Comparison of ENCODE assay signal across 11 cellular contexts in genomic region chr14:100408350-100409015, GRCh38. TPM values are rescaled to one million over a fixed set of nuclear protein-coding genes. Genes with fewer than 3 reads are reported as not detected.
DNase-seq lines count a peak whose midpoint lies in the region; ATAC-seq and TF ChIP-seq lines count a peak whose summit lies in the region.
"Had no signal": no experiment of that assay in that cellular context is flagged by ENCODE, and none has a peak within 500 bp of the region (broad histone marks: within the 10 kb centered on the region; RNA-seq: fewer than 3 reads in every experiment).

No MANE protein-coding gene starts in this region.

- H4K20me1 ChIP-seq in neural cell (ENCODE audit: insufficient read depth) = no peaks in the 10 kb centered on the region

- H3K9me3 ChIP-seq in neural cell (ENCODE audit: low read length) (no peaks in the 10 kb centered on the region), colonic mucosa (no peaks in the 10 kb centered on the region)

- no peak for TF ChIP-seq EP300 in neural cell (conservative IDR thresholded peaks at IDR 0.05; ENCODE audit: poor library complexity, severe bottlenecking)

- DNase-seq in Daoy (ENCODE audit: low read depth) (peak; percentile 87), NCI-H1436 treated with DMSO at 0.1 percent for 48 hours (lab: John Stamatoyannopoulos, UW) (peak; percentile 30), brain microvascular endothelial cell (peak; percentile 91), SW480 (ENCODE audit: low spot score) (no peak), colonic mucosa (no peak)
- DNase-seq: Kasumi-1 had no signal

- H2AFZ ChIP-seq in neural cell (ENCODE audit: low read depth, low read length) = no peak overlapping the region
- H2AFZ ChIP-seq: neural progenitor cell had no signal

- H3K36me3 ChIP-seq in brain microvascular endothelial cell (replicated peaks) (no peaks in the 10 kb centered on the region), neural cell (ENCODE audit: insufficient read depth, low read length) (no peaks in the 10 kb centered on the region), colonic mucosa (no peaks in the 10 kb centered on the region)
- H3K36me3 ChIP-seq: cardiac muscle cell, neural progenitor cell had no signal

- no peaks in the 10 kb centered on the region for H3K9me2 ChIP-seq in neural cell (ENCODE audit: insufficient read depth, low read length)

- ATAC-seq in GM21423 (IDR thresholded peaks at IDR 0.05; ENCODE audit: unreplicated experiment) (no peak), GM18858 (IDR thresholded peaks at IDR 0.05; ENCODE audit: unreplicated experiment) (no peak)

- H3K4me2 ChIP-seq in neural cell (ENCODE audit: low read length) = peak overlapping the region; percentile 2
- H3K4me2 ChIP-seq: neural progenitor cell had no signal

- H3K27ac ChIP-seq in brain microvascular endothelial cell = peak overlapping the region; percentile 84
- peak overlapping the region; percentile 63 for H3K27ac ChIP-seq in neural cell (ENCODE audit: low read length)
- H3K27ac ChIP-seq in colonic mucosa = no peak overlapping the region
- H3K27ac ChIP-seq: cardiac muscle cell, neural progenitor cell had no signal

- H3K9ac ChIP-seq in neural cell (ENCODE audit: low read length) (no peak overlapping the region), colonic mucosa (ENCODE audit: low read depth in 2 of 2, low read length in 2 of 2) (no peak overlapping the region)
- H3K9ac ChIP-seq: neural progenitor cell had no signal

- H3K4me1 ChIP-seq in colonic mucosa = peaks cover 11% of the 10 kb centered on the region

- TF ChIP-seq CTCF in brain microvascular endothelial cell (IDR thresholded peaks at IDR 0.05; ENCODE audit: low read depth, low read length, missing control alignments) (no peak), neural cell (IDR thresholded peaks at IDR 0.05; ENCODE audit: poor library complexity, severe bottlenecking) (no peak), colonic mucosa (IDR thresholded peaks at IDR 0.05) (no peak)

- in situ Hi-C loops in brain microvascular endothelial cell (cut with HindIII; ENCODE audit: low pct_ligation_motif_present, low sequenced_read_pairs) = loop anchor here (25.0 kb wide), 1 partner anchor 254 kb away; no protein-coding TSS in a partner anchor

- H3K27me3 ChIP-seq in brain microvascular endothelial cell (replicated peaks) (no peaks in the 10 kb centered on the region), neural cell (ENCODE audit: insufficient read depth, low read depth, low read length) (no peaks in the 10 kb centered on the region), colonic mucosa (no peaks in the 10 kb centered on the region)
- H3K27me3 ChIP-seq: cardiac muscle cell, neural progenitor cell had no signal

- H3K79me2 ChIP-seq in neural cell (replicated peaks; ENCODE audit: insufficient read depth, low read length) = no peaks in the 10 kb centered on the region

- no peaks in the 10 kb centered on the region for H3F3A ChIP-seq in neural cell (ENCODE audit: insufficient read depth, low read length, poor library complexity, severe bottlenecking)

- intact Hi-C loops in colonic mucosa (cut with DNase I) = no loop called here

- no peak overlapping the region for H3K4me3 ChIP-seq in brain microvascular endothelial cell (ENCODE audit: low read depth, low read length)
- H3K4me3 ChIP-seq in neural cell (ENCODE audit: low read length) = peak overlapping the region; percentile 13
- H3K4me3 ChIP-seq in colonic mucosa = no peak overlapping the region
- H3K4me3 ChIP-seq: cardiac muscle cell, neural progenitor cell had no signal

- no peak for TF ChIP-seq RAD21 in neural cell (conservative IDR thresholded peaks at IDR 0.05)

TF ChIP-seq in neural cell, 6 proteins besides CTCF, POLR2A, EP300 and RAD21:
- TF ChIP-seq REST (IDR thresholded peaks at IDR 0.05; ENCODE audit: borderline replicate concordance) = peak; percentile 19
- no peak for TF ChIP-seq MXI1 (conservative IDR thresholded peaks at IDR 0.05; ENCODE audit: poor library complexity, severe bottlenecking)
- TF ChIP-seq EZH2 (IDR thresholded peaks at IDR 0.05; ENCODE audit: borderline replicate concordance, insufficient read depth, low read length, poor library complexity, severe bottlenecking) = no peak
- TF ChIP-seq POLR2AphosphoS5 (IDR thresholded peaks at IDR 0.05) = peak; percentile 29
- TF ChIP-seq SMC3 (conservative IDR thresholded peaks at IDR 0.05; ENCODE audit: poor library complexity) = no peak
- TF ChIP-seq TAF1 (IDR thresholded peaks at IDR 0.05; ENCODE audit: low read depth) = no peak

RNA-seq across cellular contexts. Expression of gene WDR25, which starts 32.2 kb away (rescaled TPM):
- total RNA-seq in Daoy (2014; rRNA removed; shearing (Covaris generic)) = 30.2 and 32.1 TPM in 2 replicates
- polyA plus RNA-seq in neural cell = 26.3 and 30.2 TPM in 2 replicates
- polyA minus RNA-seq in neural cell = 31.4 and 39.8 TPM in 2 replicates
- total RNA-seq in colonic mucosa = 10 to 100 TPM in 1 of 2 donors, 1 to 10 TPM in 1; 5.8 to 12.4 TPM

Comparison
In these comparisons a context has a peak if more than half of its experiments do, and no peak if none do; other contexts are left out.
1. DNase-seq: peak in Daoy (single experiment), NCI-H1436 treated with DMSO at 0.1 percent for 48 hours (single experiment) and brain microvascular endothelial cell (single experiment); none in SW480 (single experiment) and colonic mucosa (single experiment).